ENCODE assay signal across 16 cellular contexts in genomic region chrX:9665113-9665512, GRCh38.
"Had no signal": no experiment of that assay in that cellular context is flagged by ENCODE, and none has a peak within 500 bp of the region (broad histone marks: within the 10 kb centered on the region; RNA-seq: fewer than 3 reads in every experiment).

No MANE protein-coding gene starts in this region.

- H3K27ac ChIP-seq: gastroesophageal sphincter, ovary, suprapubic skin, thyroid gland, upper lobe of left lung, uterus had no signal

- H3K4me3 ChIP-seq: gastroesophageal sphincter, ovary, suprapubic skin, thyroid gland, upper lobe of left lung, uterus had no signal

- H3K9me3 ChIP-seq: gastroesophageal sphincter, ovary, suprapubic skin, thyroid gland, upper lobe of left lung, uterus had no signal

- H3K36me3 ChIP-seq: gastroesophageal sphincter, ovary, suprapubic skin, thyroid gland, upper lobe of left lung, uterus had no signal

- H3K4me1 ChIP-seq: suprapubic skin, thyroid gland, upper lobe of left lung, uterus had no signal

- ATAC-seq: gastroesophageal sphincter, left lobe of liver, natural killer cell, right cardiac atrium had no signal

- H3K27me3 ChIP-seq: gastroesophageal sphincter, ovary, suprapubic skin, thyroid gland, upper lobe of left lung, uterus had no signal

- DNase-seq: cortex of kidney; foreskin fibroblast; glutamatergic neuron; islet precursor cell; natural killer cell; ovary; right cardiac atrium; small intestine; stimulated activated CD4-positive, alpha-beta T cell treated with anti-CD3 and anti-CD28 coated beads, Interleukin-2, amount 100 ng/mL, for 48 hours; stimulated activated naive CD4-positive, alpha-beta T cell treated with Interleukin-2 at 50 U/mL for 16 hours; thyroid gland; upper lobe of left lung; uterus had no signal
